ENCODE assay signal across 8 cellular contexts in the genomic region with DNA sequence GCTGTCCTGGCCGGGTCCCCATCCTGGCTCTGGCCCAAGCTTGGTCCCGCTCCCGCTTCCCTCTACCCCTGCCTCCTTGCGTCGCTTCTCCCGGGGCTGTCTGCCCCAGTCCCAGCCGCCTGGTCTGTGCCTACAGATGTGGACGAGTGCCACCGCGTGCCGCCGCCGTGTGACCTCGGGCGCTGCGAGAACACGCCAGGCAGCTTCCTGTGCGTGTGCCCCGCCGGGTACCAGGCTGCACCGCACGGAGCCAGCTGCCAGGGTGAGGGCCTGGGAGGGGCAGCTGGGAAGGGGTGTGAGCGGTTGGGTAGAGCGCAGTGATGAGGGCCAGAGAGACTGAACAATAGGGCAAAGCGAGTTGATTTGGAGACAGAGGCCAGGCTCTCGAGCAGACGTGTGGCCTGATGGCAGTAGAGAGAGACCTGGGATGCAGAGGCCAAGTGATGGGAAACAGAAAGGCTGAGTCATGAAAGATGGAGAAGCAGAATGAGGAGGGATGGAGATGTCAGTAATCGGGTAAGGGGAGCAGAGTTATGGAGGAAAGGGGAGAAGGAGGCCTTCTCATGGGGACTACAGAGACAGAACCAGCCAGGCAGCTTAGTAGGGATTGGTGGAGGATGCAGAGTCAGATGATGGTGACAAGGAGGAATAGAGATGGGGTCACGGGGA. TPM values are rescaled to one million over a fixed set of nuclear protein-coding genes. Genes with fewer than 3 reads are reported as not detected.
DNase-seq lines count a peak whose midpoint lies in the region; ATAC-seq and TF ChIP-seq lines count a peak whose summit lies in the region.

No MANE protein-coding gene starts in this region.

- H4K20me1 ChIP-seq in HCT116 (ENCODE audit: insufficient read depth), result no peaks in the 10 kb centered on the region

- H3K4me1 ChIP-seq in HCT116 (ENCODE audit: control insufficient read depth in 1 of 2, insufficient read depth in 2 of 2, low read length in 2 of 2) (peaks cover 42 to 97% of the 10 kb centered on the region in 2 experiments), left lung (peaks cover 17 to 59% of the 10 kb centered on the region in 2 donors)

- H3K4me3 ChIP-seq in HCT116 (replicated peaks in 1 of 2; ENCODE audit: low read depth in 1 of 2, low read length in 2 of 2) (peak overlapping the region; percentile 61 to 67), brain microvascular endothelial cell (ENCODE audit: low read depth, low read length) (peak overlapping the region; percentile 48), left lung (peak overlapping the region; percentile 8 to 52)

- peaks cover 0 to 14% of the 10 kb centered on the region in 2 donors for H3K27me3 Mint-ChIP-seq in stimulated activated naive B cell treated with anti-CD40 and anti-IgM and Interleukin-4, amounts not matched to agents 10 μg/mL and 1 μg/mL and 100 μg/mL, for 72 hours

- BruUV-seq in HCT116 (replicated peaks; lab: Mats Ljungman, UMichigan), result no TSS peak

- H3K27ac ChIP-seq in HCT116 (ENCODE audit: low read depth, low read length) (peak overlapping the region; percentile 64), brain microvascular endothelial cell (no peak overlapping the region), left lung (peak overlapping the region; percentile 74 to 78)

- in situ Hi-C loops in brain microvascular endothelial cell (cut with HindIII; ENCODE audit: low pct_ligation_motif_present, low sequenced_read_pairs), result no loop called here

- H3K9me2 ChIP-seq in HCT116 (ENCODE audit: insufficient read depth), result no peaks in the 10 kb centered on the region

- TF ChIP-seq RAD21 in HCT116 (IDR thresholded peaks at IDR 0.05; ENCODE audit: low read depth), result no peak

- peaks cover 5% of the 10 kb centered on the region; the same call in 1 of the 2 replicates for H3K79me2 ChIP-seq in HCT116 (ENCODE audit: insufficient read depth, low read length)

- peak overlapping the region; percentile 95 for H3K4me2 ChIP-seq in HCT116 (ENCODE audit: low read length)

- intact Hi-C loops in HCT116 (cut with micrococcal nuclease), result loop anchor here (5.0 kb wide), 1 partner anchor 388 kb away; no protein-coding TSS in a partner anchor
- intact Hi-C loops in left lung (cut with DNase I), result no loop called here

- peak overlapping the region; percentile 91 for H3K27ac Mint-ChIP-seq in stimulated activated naive B cell treated with anti-CD40 and anti-IgM and Interleukin-4, amounts not matched to agents 10 μg/mL and 1 μg/mL and 100 μg/mL, for 72 hours

- TF ChIP-seq POLR2A in HCT116 (IDR thresholded peaks at IDR 0.05; ENCODE audit: borderline replicate concordance, extremely low read depth, insufficient read depth, insufficient read length), result no peak

- no peaks in the 10 kb centered on the region for H3K9me3 Mint-ChIP-seq in stimulated activated naive B cell treated with anti-CD40 and anti-IgM and Interleukin-4, amounts not matched to agents 10 μg/mL and 1 μg/mL and 100 μg/mL, for 72 hours

- H3K36me3 ChIP-seq in HCT116 (ENCODE audit: control insufficient read depth in 1 of 2, insufficient read depth in 2 of 2, low read length in 2 of 2) (peaks cover 3 to 12% of the 10 kb centered on the region in 2 experiments; a peak in 1 of 4 replicates), brain microvascular endothelial cell (replicated peaks) (no peaks in the 10 kb centered on the region), left lung (no peaks in the 10 kb centered on the region)

- no peak for DNase-seq in HCT116 (ENCODE audit: low read depth, low spot score)
- peak; percentile 64 for DNase-seq in T follicular helper cell (ENCODE audit: low read depth)
- DNase-seq in brain microvascular endothelial cell, result no peak
- peak; percentile 70 to 87 for DNase-seq in left lung
- no peak for DNase-seq in stimulated activated naive B cell treated with anti-CD40 and anti-IgM and Interleukin-4, amounts not matched to agents 10 μg/mL and 1 μg/mL and 100 μg/mL, for 72 hours
- no peak for DNase-seq in COLO829 (ENCODE audit: low spot score)
- DNase-seq in HPDE6-E6E7 (ENCODE audit: extremely low spot score), result no peak

- no peak overlapping the region for H2AFZ ChIP-seq in HCT116 (ENCODE audit: low read depth, low read length, poor library complexity, severe bottlenecking)

- peaks cover 0 to 4% of the 10 kb centered on the region in 2 donors for H3K36me3 Mint-ChIP-seq in stimulated activated naive B cell treated with anti-CD40 and anti-IgM and Interleukin-4, amounts not matched to agents 10 μg/mL and 1 μg/mL and 100 μg/mL, for 72 hours

- RAD21 ChIA-PET in HCT116 (lab: Charles Lee; ENCODE audit: low non-redundant PET in 1 of 2, low total read pairs in 2 of 2, uncharacterized antibody in 2 of 2, unreplicated experiment in 2 of 2), result no interaction called here

- H3K9ac ChIP-seq in HCT116 (ENCODE audit: low read length), result peak overlapping the region; percentile 74

- H3K27me3 ChIP-seq in HCT116 (ENCODE audit: insufficient read depth, low read length) (no peaks in the 10 kb centered on the region), brain microvascular endothelial cell (replicated peaks) (no peaks in the 10 kb centered on the region), left lung (peaks cover 0 to 94% of the 10 kb centered on the region in 2 donors)

- peaks cover 45 to 56% of the 10 kb centered on the region in 2 donors for H3K4me1 Mint-ChIP-seq in stimulated activated naive B cell treated with anti-CD40 and anti-IgM and Interleukin-4, amounts not matched to agents 10 μg/mL and 1 μg/mL and 100 μg/mL, for 72 hours

- CTCF ChIA-PET in HCT116 (lab: Charles Lee), result interaction anchor here (1.0 kb wide), 1 partner anchor 24 kb away, joined by 8 read pairs; no protein-coding TSS in a partner anchor

- peak overlapping the region; percentile 80 to 86 for H3K4me3 Mint-ChIP-seq in stimulated activated naive B cell treated with anti-CD40 and anti-IgM and Interleukin-4, amounts not matched to agents 10 μg/mL and 1 μg/mL and 100 μg/mL, for 72 hours

- TF ChIP-seq CTCF in HCT116 (IDR thresholded peaks at IDR 0.05 in 2 of 3, conservative IDR thresholded peaks at IDR 0.05 in 1 of 3; ENCODE audit: borderline replicate concordance in 1 of 3, insufficient read depth in 1 of 3, low read depth in 2 of 3, low read length in 2 of 3) (no peak), brain microvascular endothelial cell (IDR thresholded peaks at IDR 0.05; ENCODE audit: low read depth, low read length, missing control alignments) (no peak), left lung (IDR thresholded peaks at IDR 0.05) (no peak)

- POLR2A ChIA-PET in HCT116 (lab: Charles Lee), result no interaction called here

- no peak for ATAC-seq in HCT116
- peak; percentile 20 for ATAC-seq in left lung
- ATAC-seq in stimulated activated naive B cell treated with anti-CD40 and anti-IgM and Interleukin-4, amounts not matched to agents 10 μg/mL and 1 μg/mL and 100 μg/mL, for 72 hours (replicated peaks), result peak; percentile 11 to 24
- ATAC-seq in GM21515 (IDR thresholded peaks at IDR 0.05; ENCODE audit: unreplicated experiment), result no peak

- H3K9me3 ChIP-seq in HCT116 (ENCODE audit: control insufficient read depth in 1 of 2, insufficient read depth in 1 of 2, low read depth in 1 of 2, low read length in 2 of 2), result no peaks in the 10 kb centered on the region
- H3K9me3 ChIP-seq in left lung, result no peaks in the 10 kb centered on the region

TF ChIP-seq in HCT116, 20 proteins besides CTCF, POLR2A, EP300 and RAD21:
- TF ChIP-seq MAX (IDR thresholded peaks at IDR 0.05), result peak; percentile 86
- no peak for TF ChIP-seq EGR1 (IDR thresholded peaks at IDR 0.05; ENCODE audit: low read depth)
- no peak for TF ChIP-seq EZH2 (IDR thresholded peaks at IDR 0.05)
- no peak for TF ChIP-seq ATF3 (IDR thresholded peaks at IDR 0.05)
- TF ChIP-seq ZFX (IDR thresholded peaks at IDR 0.05), result no peak
- TF ChIP-seq EZH2phosphoT487 (IDR thresholded peaks at IDR 0.05; ENCODE audit: borderline replicate concordance), result no peak
- TF ChIP-seq ZNF274 (IDR thresholded peaks at IDR 0.05; ENCODE audit: low read depth, low read length), result no peak
- TF ChIP-seq POLR2AphosphoS5 (IDR thresholded peaks at IDR 0.05; ENCODE audit: low read depth, low read length), result no peak
- TF ChIP-seq ZBTB33 (IDR thresholded peaks at IDR 0.05; ENCODE audit: extremely low read depth, insufficient replicate concordance, low read length), result no peak

RNA-seq across cellular contexts. Expression of gene LTBP4, which starts 9.4 kb away (rescaled TPM):
- total RNA-seq in HCT116 (2021; ENCODE audit: unreplicated experiment), result 310 TPM
- polyA plus RNA-seq in HCT116 (2012), result 248 and 382 TPM in 2 replicates
- total RNA-seq in left lung, result 100 to 1,000 TPM; 151 to 181 TPM

RNA-seq across cellular contexts. Expression of gene SHKBP1, which starts 33.9 kb away (rescaled TPM):
- total RNA-seq in HCT116 (2021; ENCODE audit: unreplicated experiment), result 97.4 TPM
- polyA plus RNA-seq in HCT116 (2012), result 95.7 and 104 TPM in 2 replicates
- total RNA-seq in left lung, result 100 to 1,000 TPM in 1 of 2 donors, 10 to 100 TPM in 1; 73.9 to 122 TPM

Comparison
In these comparisons a context has a peak if more than half of its experiments do, and no peak if none do; other contexts are left out.
1. ATAC-seq: peak in left lung (single experiment) and stimulated activated naive B cell treated with anti-CD40 and anti-IgM and Interleukin-4, amounts not matched to agents 10 μg/mL and 1 μg/mL and 100 μg/mL, for 72 hours (2 of 2); none in HCT116 (single experiment) and GM21515 (single experiment).
2. DNase-seq: peak in T follicular helper cell (single experiment) and left lung (2 of 2); none in HCT116 (single experiment), brain microvascular endothelial cell (single experiment), stimulated activated naive B cell treated with anti-CD40 and anti-IgM and Interleukin-4, amounts not matched to agents 10 μg/mL and 1 μg/mL and 100 μg/mL, for 72 hours (single experiment), COLO829 (single experiment) and HPDE6-E6E7 (single experiment).
3. Peak in every context shown above with its lines, with median percentiles within 50 percentile points of each other: H3K4me3 ChIP-seq.